8 cellular contexts compared by ENCODE assay signal in genomic region chr10:60313589-60313952, GRCh38.
"Had no signal": no experiment of that assay in that cellular context is flagged by ENCODE, and none has a peak within 500 bp of the region (broad histone marks: within the 10 kb centered on the region; RNA-seq: fewer than 3 reads in every experiment).

No MANE protein-coding gene starts in this region.

- H3K9me3 ChIP-seq: upper lobe of right lung had no signal

- DNase-seq: activated CD4-positive, CD25-positive, alpha-beta regulatory T cell; activated gamma-delta T cell treated with Interleukin-2 at 50 U/mL for 16 hours; caudate nucleus; cortex of kidney; effector CD8-positive, alpha-beta T cell; nephron progenitor cell; stimulated activated CD4-positive, alpha-beta T cell treated with anti-CD3 and anti-CD28 coated beads, Interleukin-4, amount 100 ng/mL, for 24 hours; upper lobe of right lung had no signal

- H3K27me3 ChIP-seq: upper lobe of right lung had no signal

- H3K4me1 ChIP-seq: upper lobe of right lung had no signal

- H3K36me3 ChIP-seq: upper lobe of right lung had no signal

- H3K4me3 ChIP-seq: upper lobe of right lung had no signal

- H3K27ac ChIP-seq: upper lobe of right lung had no signal
